12 cellular contexts compared by ENCODE assay signal in genomic region chr1:166874464-166874863, GRCh38. TPM values are rescaled to one million over a fixed set of nuclear protein-coding genes. Genes with fewer than 3 reads are reported as not detected.
DNase-seq lines count a peak whose midpoint lies in the region; ATAC-seq and TF ChIP-seq lines count a peak whose summit lies in the region.
"Had no signal": no experiment of that assay in that cellular context is flagged by ENCODE, and none has a peak within 500 bp of the region (broad histone marks: within the 10 kb centered on the region; RNA-seq: fewer than 3 reads in every experiment).

No MANE protein-coding gene starts in this region.

- H3K36me3 Mint-ChIP-seq in T-helper 2 cell treated with Interferon-gamma antibody and Interleukin-4, amounts not matched to agents 5 μg/mL and 100 μg/mL, for 36 hours (ENCODE audit: low read depth) = peaks cover 21% of the 10 kb centered on the region
- peaks cover 11% of the 10 kb centered on the region for H3K36me3 Mint-ChIP-seq in activated naive CD8-positive, alpha-beta T cell treated with anti-CD3 and anti-CD28 coated beads, Interleukin-2, amount 10 ng/mL, durations not matched to agents 7 days and 5 days
- peaks cover 14% of the 10 kb centered on the region for H3K36me3 Mint-ChIP-seq in nephron progenitor cell (ENCODE audit: low read depth)

- no peaks in the 10 kb centered on the region for H3K9me3 Mint-ChIP-seq in T-helper 2 cell treated with Interferon-gamma antibody and Interleukin-4, amounts not matched to agents 5 μg/mL and 100 μg/mL, for 36 hours
- no peaks in the 10 kb centered on the region for H3K9me3 Mint-ChIP-seq in activated naive CD8-positive, alpha-beta T cell treated with anti-CD3 and anti-CD28 coated beads, Interleukin-2, amount 10 ng/mL, durations not matched to agents 7 days and 5 days
- H3K9me3 Mint-ChIP-seq in nephron progenitor cell = peaks cover 5% of the 10 kb centered on the region

- H3K27ac Mint-ChIP-seq in T-helper 2 cell treated with Interferon-gamma antibody and Interleukin-4, amounts not matched to agents 5 μg/mL and 100 μg/mL, for 36 hours = peak overlapping the region; percentile 11
- H3K27ac Mint-ChIP-seq in activated naive CD8-positive, alpha-beta T cell treated with anti-CD3 and anti-CD28 coated beads, Interleukin-2, amount 10 ng/mL, durations not matched to agents 7 days and 5 days = no peak overlapping the region
- H3K27ac Mint-ChIP-seq in nephron progenitor cell = no peak overlapping the region

- no peak for ATAC-seq in activated naive CD8-positive, alpha-beta T cell treated with anti-CD3 and anti-CD28 coated beads, Interleukin-2, amount 10 ng/mL, durations not matched to agents 7 days and 5 days (ENCODE audit: low read depth)
- ATAC-seq in GM21528 (IDR thresholded peaks at IDR 0.05; ENCODE audit: low FRiP score, unreplicated experiment) = no peak
- ATAC-seq: psoas muscle had no signal

- TF ChIP-seq CTCF in nephron progenitor cell (IDR thresholded peaks at IDR 0.05) = no peak

- H3K27me3 Mint-ChIP-seq in T-helper 2 cell treated with Interferon-gamma antibody and Interleukin-4, amounts not matched to agents 5 μg/mL and 100 μg/mL, for 36 hours (ENCODE audit: low read depth) = peaks cover 4% of the 10 kb centered on the region
- peaks cover 4% of the 10 kb centered on the region for H3K27me3 Mint-ChIP-seq in activated naive CD8-positive, alpha-beta T cell treated with anti-CD3 and anti-CD28 coated beads, Interleukin-2, amount 10 ng/mL, durations not matched to agents 7 days and 5 days
- peaks cover 5% of the 10 kb centered on the region for H3K27me3 Mint-ChIP-seq in nephron progenitor cell (ENCODE audit: low read depth, poor library complexity)

- H3K4me3 Mint-ChIP-seq in T-helper 2 cell treated with Interferon-gamma antibody and Interleukin-4, amounts not matched to agents 5 μg/mL and 100 μg/mL, for 36 hours = peak overlapping the region; percentile 36
- peak overlapping the region; percentile 29 for H3K4me3 Mint-ChIP-seq in activated naive CD8-positive, alpha-beta T cell treated with anti-CD3 and anti-CD28 coated beads, Interleukin-2, amount 10 ng/mL, durations not matched to agents 7 days and 5 days
- peak overlapping the region; percentile 93 for H3K4me3 Mint-ChIP-seq in nephron progenitor cell

- POLR2A ChIA-PET in activated naive CD8-positive, alpha-beta T cell treated with anti-CD3 and anti-CD28 coated beads, Interleukin-2, amount 10 ng/mL, durations not matched to agents 7 days and 5 days (lab: Charles Lee) = no interaction called here

- H3K4me1 Mint-ChIP-seq in T-helper 2 cell treated with Interferon-gamma antibody and Interleukin-4, amounts not matched to agents 5 μg/mL and 100 μg/mL, for 36 hours (ENCODE audit: low read depth) = peaks cover 52% of the 10 kb centered on the region
- peaks cover 41% of the 10 kb centered on the region for H3K4me1 Mint-ChIP-seq in activated naive CD8-positive, alpha-beta T cell treated with anti-CD3 and anti-CD28 coated beads, Interleukin-2, amount 10 ng/mL, durations not matched to agents 7 days and 5 days
- H3K4me1 Mint-ChIP-seq in nephron progenitor cell = peaks cover 66% of the 10 kb centered on the region

- in situ Hi-C loops in ACHN (cut with HindIII; ENCODE audit: low pct_ligation_motif_present, low pct_unique_long_range_greater_than_20kb, low sequenced_read_pairs) = no loop called here

- no peak for DNase-seq in T-helper 2 cell treated with Interferon-gamma antibody and Interleukin-4, amounts not matched to agents 5 μg/mL and 100 μg/mL, for 36 hours (ENCODE audit: low spot score)
- DNase-seq in T-helper 2 cell = no peak
- DNase-seq in LoVo (ENCODE audit: low spot score) = peak; percentile 14
- no peak for DNase-seq in activated naive CD8-positive, alpha-beta T cell treated with anti-CD3 and anti-CD28 coated beads, Interleukin-2, amount 10 ng/mL, durations not matched to agents 7 days and 5 days
- no peak for DNase-seq in nephron progenitor cell
- DNase-seq in NCI-H1417 treated with DMSO at 0.1 percent for 48 hours (lab: John Stamatoyannopoulos, UW) = no peak
- no peak for DNase-seq in ACHN
- DNase-seq: activated gamma-delta T cell; colonic mucosa; psoas muscle; stimulated activated CD4-positive, alpha-beta T cell treated with anti-CD3 and anti-CD28 coated beads, Interleukin-4, amount 100 ng/mL, for 24 hours had no signal

RNA-seq across cellular contexts. Expression of gene TADA1, which starts 1.6 kb away (rescaled TPM):
- total RNA-seq in activated naive CD8-positive, alpha-beta T cell treated with anti-CD3 and anti-CD28 coated beads, Interleukin-2, amount 10 ng/mL, durations not matched to agents 7 days and 5 days = 10 to 100 TPM; 14.4 to 15.3 TPM

RNA-seq across cellular contexts. Expression of gene POGK, which starts 35.2 kb away (rescaled TPM):
- 10 to 100 TPM; 36.1 to 37.7 TPM for total RNA-seq in activated naive CD8-positive, alpha-beta T cell treated with anti-CD3 and anti-CD28 coated beads, Interleukin-2, amount 10 ng/mL, durations not matched to agents 7 days and 5 days

Comparison
In these comparisons a context has a peak if more than half of its experiments do, and no peak if none do; other contexts are left out.
1. H3K4me3 Mint-ChIP-seq: peak in every context shown above with its lines; median percentile 93 in nephron progenitor cell; 36 in T-helper 2 cell treated with Interferon-gamma antibody and Interleukin-4, amounts not matched to agents 5 μg/mL and 100 μg/mL, for 36 hours; 29 in activated naive CD8-positive, alpha-beta T cell treated with anti-CD3 and anti-CD28 coated beads, Interleukin-2, amount 10 ng/mL, durations not matched to agents 7 days and 5 days.